9 cellular contexts compared by ENCODE assay signal in genomic region chr11:110908401-110909106, GRCh38.
A peak's percentile ranks its signal among the peaks of the same experiment; 100 is the strongest.
DNase-seq lines count a peak whose midpoint lies in the region; ATAC-seq and TF ChIP-seq lines count a peak whose summit lies in the region.
"Had no signal": no experiment of that assay in that cellular context is flagged by ENCODE, and none has a peak within 500 bp of the region (broad histone marks: within the 10 kb centered on the region; RNA-seq: fewer than 3 reads in every experiment).

No MANE protein-coding gene starts in this region.

- peak; percentile 42 for DNase-seq in activated CD8-positive, alpha-beta memory T cell treated with anti-CD3 and anti-CD28 coated beads, Interleukin-2, amount 10 ng/mL, durations not matched to agents 7 days and 5 days
- no peak for DNase-seq in activated CD8-positive, alpha-beta memory T cell treated with anti-CD3 and anti-CD28 coated beads, Interleukin-2, amount 50 U/mL, for 4 hours
- DNase-seq in SK-N-SH (no peak), fibroblast of pulmonary artery (ENCODE audit: low read depth) (peak; percentile 74), sigmoid colon (no peak), adrenal gland (no peak), BE2C (no peak)

- no peak for TF ChIP-seq RAD21 in SK-N-SH (IDR thresholded peaks at IDR 0.05; ENCODE audit: low read length)

- POLR2A ChIA-PET in SK-N-SH (lab: Yijun Ruan, JAX): no interaction called here

- H3K36me3 Mint-ChIP-seq in activated CD8-positive, alpha-beta memory T cell treated with anti-CD3 and anti-CD28 coated beads, Interleukin-2, amount 10 ng/mL, durations not matched to agents 7 days and 5 days: peaks cover 1% of the 10 kb centered on the region
- no peaks in the 10 kb centered on the region for H3K36me3 Mint-ChIP-seq in stimulated activated memory B cell treated with anti-CD40 and anti-IgM and Interleukin-4, amounts not matched to agents 10 μg/mL and 1 μg/mL and 100 μg/mL, for 72 hours

- H3K4me3 ChIP-seq in SK-N-SH (ENCODE audit: low read depth in 2 of 2, low read length in 1 of 2) (no peak overlapping the region), fibroblast of pulmonary artery (replicated peaks; ENCODE audit: low read depth, low read length) (no peak overlapping the region), sigmoid colon (no peak overlapping the region), adrenal gland (no peak overlapping the region), BE2C (ENCODE audit: low read depth, low read length) (no peak overlapping the region)

- WGBS in SK-N-SH (ENCODE audit: low lambda C conversion rate): 58% methylated on average over 3 of the region's 3 CpGs
- WGBS in sigmoid colon, 2 donors: 55 to 64% methylated on average over 3 of the region's 3 CpGs
- WGBS in adrenal gland, 4 donors: 56 to 66% (median 62%) methylated on average over 3 of the region's 3 CpGs

- no peak overlapping the region for H3K4me3 Mint-ChIP-seq in activated CD8-positive, alpha-beta memory T cell treated with anti-CD3 and anti-CD28 coated beads, Interleukin-2, amount 10 ng/mL, durations not matched to agents 7 days and 5 days
- no peak overlapping the region for H3K4me3 Mint-ChIP-seq in stimulated activated memory B cell treated with anti-CD40 and anti-IgM and Interleukin-4, amounts not matched to agents 10 μg/mL and 1 μg/mL and 100 μg/mL, for 72 hours
- H3K4me3 Mint-ChIP-seq: neural crest cell had no signal

- peak overlapping the region; percentile 10; the same call in 1 of the 2 replicates for H3K9ac ChIP-seq in SK-N-SH

- H3K4me2 ChIP-seq in SK-N-SH: peak overlapping the region; percentile 53

- peak overlapping the region; percentile 3 for H3K27ac Mint-ChIP-seq in activated CD8-positive, alpha-beta memory T cell treated with anti-CD3 and anti-CD28 coated beads, Interleukin-2, amount 10 ng/mL, durations not matched to agents 7 days and 5 days
- peak overlapping the region; percentile 1 for H3K27ac Mint-ChIP-seq in stimulated activated memory B cell treated with anti-CD40 and anti-IgM and Interleukin-4, amounts not matched to agents 10 μg/mL and 1 μg/mL and 100 μg/mL, for 72 hours

- no peaks in the 10 kb centered on the region for H3K27me3 Mint-ChIP-seq in activated CD8-positive, alpha-beta memory T cell treated with anti-CD3 and anti-CD28 coated beads, Interleukin-2, amount 10 ng/mL, durations not matched to agents 7 days and 5 days
- H3K27me3 Mint-ChIP-seq in stimulated activated memory B cell treated with anti-CD40 and anti-IgM and Interleukin-4, amounts not matched to agents 10 μg/mL and 1 μg/mL and 100 μg/mL, for 72 hours: no peaks in the 10 kb centered on the region

- no peak for TF ChIP-seq EP300 in SK-N-SH (IDR thresholded peaks at IDR 0.05; ENCODE audit: borderline replicate concordance in 1 of 2, low read depth in 1 of 2, low read length in 1 of 2)
- TF ChIP-seq EP300 in sigmoid colon (IDR thresholded peaks at IDR 0.05): no peak

- H4K20me1 ChIP-seq in SK-N-SH (ENCODE audit: insufficient read depth): no peaks in the 10 kb centered on the region

- H3K4me1 Mint-ChIP-seq in activated CD8-positive, alpha-beta memory T cell treated with anti-CD3 and anti-CD28 coated beads, Interleukin-2, amount 10 ng/mL, durations not matched to agents 7 days and 5 days: peaks cover 18% of the 10 kb centered on the region
- peaks cover 19% of the 10 kb centered on the region for H3K4me1 Mint-ChIP-seq in stimulated activated memory B cell treated with anti-CD40 and anti-IgM and Interleukin-4, amounts not matched to agents 10 μg/mL and 1 μg/mL and 100 μg/mL, for 72 hours
- H3K4me1 Mint-ChIP-seq: neural crest cell had no signal

- H2AFZ ChIP-seq in SK-N-SH (ENCODE audit: low read depth): no peak overlapping the region

- H3K79me2 ChIP-seq in SK-N-SH (ENCODE audit: insufficient read depth): no peaks in the 10 kb centered on the region

- peaks cover 3 to 32% of the 10 kb centered on the region in 2 experiments; a peak in 2 of 4 replicates for H3K4me1 ChIP-seq in SK-N-SH (ENCODE audit: control insufficient read depth in 1 of 2, insufficient read depth in 2 of 2, low read depth in 1 of 2, low read length in 1 of 2)
- H3K4me1 ChIP-seq in sigmoid colon: peaks cover 0 to 33% (median 19%) of the 10 kb centered on the region in 4 donors
- H3K4me1 ChIP-seq in adrenal gland (replicated peaks in 1 of 2): peaks cover 7 to 16% of the 10 kb centered on the region in 2 donors
- no peaks in the 10 kb centered on the region for H3K4me1 ChIP-seq in BE2C

- TF ChIP-seq CTCF in SK-N-SH (IDR thresholded peaks at IDR 0.05) (no peak), fibroblast of pulmonary artery (IDR thresholded peaks at IDR 0.05; ENCODE audit: low read length, missing control alignments) (no peak), sigmoid colon (IDR thresholded peaks at IDR 0.05) (no peak), adrenal gland (IDR thresholded peaks at IDR 0.05) (no peak), BE2C (IDR thresholded peaks at IDR 0.05; ENCODE audit: low read depth, low read length) (no peak)

- H3K36me3 ChIP-seq in SK-N-SH (replicated peaks in 1 of 2; ENCODE audit: control insufficient read depth in 1 of 2, insufficient read depth in 2 of 2, low read length in 1 of 2): no peaks in the 10 kb centered on the region
- H3K36me3 ChIP-seq in sigmoid colon: no peaks in the 10 kb centered on the region
- H3K36me3 ChIP-seq in adrenal gland (replicated peaks in 1 of 2): no peaks in the 10 kb centered on the region
- no peaks in the 10 kb centered on the region for H3K36me3 ChIP-seq in BE2C

- peaks cover 4% of the 10 kb centered on the region for H3K9me3 Mint-ChIP-seq in activated CD8-positive, alpha-beta memory T cell treated with anti-CD3 and anti-CD28 coated beads, Interleukin-2, amount 10 ng/mL, durations not matched to agents 7 days and 5 days (ENCODE audit: low read depth)
- H3K9me3 Mint-ChIP-seq in stimulated activated memory B cell treated with anti-CD40 and anti-IgM and Interleukin-4, amounts not matched to agents 10 μg/mL and 1 μg/mL and 100 μg/mL, for 72 hours: peaks cover 3% of the 10 kb centered on the region
- H3K9me3 Mint-ChIP-seq: neural crest cell had no signal

- peak; percentile 20 for ATAC-seq in activated CD8-positive, alpha-beta memory T cell treated with anti-CD3 and anti-CD28 coated beads, Interleukin-2, amount 10 ng/mL, durations not matched to agents 7 days and 5 days
- ATAC-seq in stimulated activated memory B cell treated with anti-CD40 and anti-IgM and Interleukin-4, amounts not matched to agents 10 μg/mL and 1 μg/mL and 100 μg/mL, for 72 hours: no peak

- H3K27ac ChIP-seq in SK-N-SH (ENCODE audit: low read depth in 2 of 2, low read length in 1 of 2) (peak overlapping the region in 1 of 2 experiments; percentile 69; a peak in 3 of 4 replicates), sigmoid colon (peak overlapping the region in 2 of 4 donors; percentile 43 to 46), adrenal gland (no peak overlapping the region)

- H3K27me3 ChIP-seq in SK-N-SH (ENCODE audit: insufficient read depth) (no peaks in the 10 kb centered on the region), sigmoid colon (no peaks in the 10 kb centered on the region), adrenal gland (no peaks in the 10 kb centered on the region), BE2C (no peaks in the 10 kb centered on the region)

- H3F3A ChIP-seq in SK-N-SH (replicated peaks; ENCODE audit: insufficient read depth): peaks cover 13% of the 10 kb centered on the region

- no peaks in the 10 kb centered on the region for H3K9me2 ChIP-seq in SK-N-SH

- TF ChIP-seq POLR2A in sigmoid colon (IDR thresholded peaks at IDR 0.05) (no peak), adrenal gland (IDR thresholded peaks at IDR 0.05) (no peak)

- H3K9me3 ChIP-seq in SK-N-SH: no peaks in the 10 kb centered on the region
- no peaks in the 10 kb centered on the region for H3K9me3 ChIP-seq in sigmoid colon
- H3K9me3 ChIP-seq in adrenal gland (replicated peaks in 1 of 3): no peaks in the 10 kb centered on the region
- H3K9me3 ChIP-seq in BE2C: no peaks in the 10 kb centered on the region

- intact Hi-C loops in sigmoid colon (cut with DNase I): no loop called here
- intact Hi-C loops in adrenal gland (cut with DNase I): no loop called here

- CTCF ChIA-PET in activated CD8-positive, alpha-beta memory T cell treated with anti-CD3 and anti-CD28 coated beads, Interleukin-2, amount 10 ng/mL, durations not matched to agents 7 days and 5 days (lab: Charles Lee): no interaction called here
- CTCF ChIA-PET in SK-N-SH (lab: Yijun Ruan, JAX): no interaction called here

TF ChIP-seq in SK-N-SH, 30 proteins besides CTCF, POLR2A, EP300 and RAD21:
- no peak for TF ChIP-seq RFX5 (IDR thresholded peaks at IDR 0.05; ENCODE audit: low read length)
- TF ChIP-seq NFIC (IDR thresholded peaks at IDR 0.05; ENCODE audit: borderline replicate concordance): peak; percentile 11; the same call in 1 of the 2 replicates
- TF ChIP-seq TCF12 (IDR thresholded peaks at IDR 0.05): peak; percentile 49; the same call in 1 of the 2 replicates
- TF ChIP-seq ZBTB33 (IDR thresholded peaks at IDR 0.05; ENCODE audit: borderline replicate concordance, low read depth): no peak
- peak; percentile 49 for TF ChIP-seq PBX3 (IDR thresholded peaks at IDR 0.05)

Comparison
In these comparisons a context has a peak if more than half of its experiments do, and no peak if none do; other contexts are left out.
1. DNase-seq: peak in activated CD8-positive, alpha-beta memory T cell treated with anti-CD3 and anti-CD28 coated beads, Interleukin-2, amount 10 ng/mL, durations not matched to agents 7 days and 5 days (single experiment) and fibroblast of pulmonary artery (single experiment); none in activated CD8-positive, alpha-beta memory T cell treated with anti-CD3 and anti-CD28 coated beads, Interleukin-2, amount 50 U/mL, for 4 hours (single experiment), SK-N-SH (single experiment), sigmoid colon (single experiment), adrenal gland (0 of 7) and BE2C (single experiment).